28 cellular contexts compared by ENCODE assay signal in genomic region chr3:12932347-12932746, GRCh38.
DNase-seq lines count a peak whose midpoint lies in the region; ATAC-seq, FAIRE-seq and TF ChIP-seq lines count a peak whose summit lies in the region.
"Had no signal": no experiment of that assay in that cellular context is flagged by ENCODE, and none has a peak within 500 bp of the region (broad histone marks: within the 10 kb centered on the region; RNA-seq: fewer than 3 reads in every experiment).

No MANE protein-coding gene starts in this region.

- peaks cover 10% of the 10 kb centered on the region for H3K36me3 Mint-ChIP-seq in activated T-helper 2 cell treated with anti-CD3 and anti-CD28 coated beads, Interferon-gamma antibody, Interleukin-2, Interleukin-4, amounts not matched to agents 10 μg/mL and 5 μg/mL and 100 μg/mL, durations not matched to agents 14 hours and 24 hours and 36 hours (ENCODE audit: low read depth)

- H3K27me3 Mint-ChIP-seq in activated T-helper 2 cell treated with anti-CD3 and anti-CD28 coated beads, Interferon-gamma antibody, Interleukin-2, Interleukin-4, amounts not matched to agents 10 μg/mL and 5 μg/mL and 100 μg/mL, durations not matched to agents 14 hours and 24 hours and 36 hours (ENCODE audit: low read depth), result no peaks in the 10 kb centered on the region
- H3K27me3 Mint-ChIP-seq: activated naive CD8-positive, alpha-beta T cell treated with anti-CD3 and anti-CD28 coated beads, Interleukin-2, amount 10 ng/mL, durations not matched to agents 7 days and 5 days; stimulated activated memory B cell treated with anti-CD40 and anti-IgM and Interleukin-4, amounts not matched to agents 10 μg/mL and 1 μg/mL and 100 μg/mL, for 72 hours had no signal

- H3K9ac ChIP-seq in BLaER1, result peak overlapping the region; percentile 25; the same call in 1 of the 2 replicates

- TF ChIP-seq CTCF in heart right ventricle (IDR thresholded peaks at IDR 0.05), result no peak
- no peak for TF ChIP-seq CTCF in retinal pigment epithelial cell (conservative IDR thresholded peaks at IDR 0.05; ENCODE audit: low read depth, low read length)

- 42 to 51% methylated on average over 10 of the region's 10 CpGs for WGBS in heart right ventricle, 2 donors

- H3K9me3 Mint-ChIP-seq in activated T-helper 2 cell treated with anti-CD3 and anti-CD28 coated beads, Interferon-gamma antibody, Interleukin-2, Interleukin-4, amounts not matched to agents 10 μg/mL and 5 μg/mL and 100 μg/mL, durations not matched to agents 14 hours and 24 hours and 36 hours, result no peaks in the 10 kb centered on the region
- H3K9me3 Mint-ChIP-seq: activated naive CD8-positive, alpha-beta T cell treated with anti-CD3 and anti-CD28 coated beads, Interleukin-2, amount 10 ng/mL, durations not matched to agents 7 days and 5 days; nephron progenitor cell; stimulated activated memory B cell treated with anti-CD40 and anti-IgM and Interleukin-4, amounts not matched to agents 10 μg/mL and 1 μg/mL and 100 μg/mL, for 72 hours had no signal

- H3K27ac Mint-ChIP-seq in activated T-helper 2 cell treated with anti-CD3 and anti-CD28 coated beads, Interferon-gamma antibody, Interleukin-2, Interleukin-4, amounts not matched to agents 10 μg/mL and 5 μg/mL and 100 μg/mL, durations not matched to agents 14 hours and 24 hours and 36 hours, result no peak overlapping the region
- H3K27ac Mint-ChIP-seq: activated naive CD8-positive, alpha-beta T cell treated with anti-CD3 and anti-CD28 coated beads, Interleukin-2, amount 10 ng/mL, durations not matched to agents 7 days and 5 days; nephron progenitor cell; stimulated activated memory B cell treated with anti-CD40 and anti-IgM and Interleukin-4, amounts not matched to agents 10 μg/mL and 1 μg/mL and 100 μg/mL, for 72 hours had no signal

- TF ChIP-seq POLR2A in H54 (IDR thresholded peaks at IDR 0.05; ENCODE audit: low read depth, low read length) (no peak), GM18505 (IDR thresholded peaks at IDR 0.05; ENCODE audit: borderline replicate concordance, extremely low read depth, insufficient read depth, insufficient read length) (no peak)

- H3K4me3 Mint-ChIP-seq in activated T-helper 2 cell treated with anti-CD3 and anti-CD28 coated beads, Interferon-gamma antibody, Interleukin-2, Interleukin-4, amounts not matched to agents 10 μg/mL and 5 μg/mL and 100 μg/mL, durations not matched to agents 14 hours and 24 hours and 36 hours (ENCODE audit: low read depth), result no peak overlapping the region
- H3K4me3 Mint-ChIP-seq: activated naive CD8-positive, alpha-beta T cell treated with anti-CD3 and anti-CD28 coated beads, Interleukin-2, amount 10 ng/mL, durations not matched to agents 7 days and 5 days; nephron progenitor cell; stimulated activated memory B cell treated with anti-CD40 and anti-IgM and Interleukin-4, amounts not matched to agents 10 μg/mL and 1 μg/mL and 100 μg/mL, for 72 hours had no signal

- H3K9me3 ChIP-seq in BLaER1, result no peaks in the 10 kb centered on the region
- no peaks in the 10 kb centered on the region for H3K9me3 ChIP-seq in heart right ventricle
- H3K9me3 ChIP-seq: BE2C, body of pancreas, left lung, transverse colon had no signal

- no peak overlapping the region for H3K4me3 ChIP-seq in BLaER1
- no peak overlapping the region for H3K4me3 ChIP-seq in heart right ventricle
- no peak overlapping the region for H3K4me3 ChIP-seq in retinal pigment epithelial cell (ENCODE audit: low read length)
- H3K4me3 ChIP-seq: body of pancreas, left lung, transverse colon had no signal

- H3K27ac ChIP-seq in BLaER1 (0 out of 2 replicates have a peak overlapping the region, but pooled peaks have one; percentile 14), caudate nucleus (ENCODE audit: low read depth, low read length) (peak overlapping the region; percentile 52), heart right ventricle (peak overlapping the region in 9 of 10 donors; percentile 72 to 91 (median 86))
- H3K27ac ChIP-seq: body of pancreas, left lung had no signal

- peak overlapping the region; percentile 87 for H3K4me2 ChIP-seq in BLaER1

- ATAC-seq in heart right ventricle (peak; percentile 22 to 80 (median 62)), GM18505 (IDR thresholded peaks at IDR 0.05; ENCODE audit: unreplicated experiment) (no peak)
- ATAC-seq: body of pancreas; left lung; stimulated activated memory B cell treated with anti-CD40 and anti-IgM and Interleukin-4, amounts not matched to agents 10 μg/mL and 1 μg/mL and 100 μg/mL, for 72 hours had no signal

- H3K36me3 ChIP-seq in BLaER1 (peaks cover 100% of the 10 kb centered on the region), heart right ventricle (peaks cover 0 to 95% (median 12%) of the 10 kb centered on the region in 9 donors)

- no peak for FAIRE-seq in H54 (lab: Jason Lieb, UNC)
- FAIRE-seq: A204.1, endometrium, small intestine, TTC549 had no signal

- no peaks in the 10 kb centered on the region for H3K27me3 ChIP-seq in BLaER1
- H3K27me3 ChIP-seq in heart right ventricle, result no peaks in the 10 kb centered on the region
- H3K27me3 ChIP-seq: BE2C, body of pancreas, left lung, transverse colon had no signal

- peaks cover 99% of the 10 kb centered on the region for H3K4me1 ChIP-seq in BLaER1
- peaks cover 51 to 93% (median 66%) of the 10 kb centered on the region in 9 donors for H3K4me1 ChIP-seq in heart right ventricle
- H3K4me1 ChIP-seq: BE2C had no signal

- no peaks in the 10 kb centered on the region for H3K4me1 Mint-ChIP-seq in activated T-helper 2 cell treated with anti-CD3 and anti-CD28 coated beads, Interferon-gamma antibody, Interleukin-2, Interleukin-4, amounts not matched to agents 10 μg/mL and 5 μg/mL and 100 μg/mL, durations not matched to agents 14 hours and 24 hours and 36 hours (ENCODE audit: low read depth)

- H4K20me1 ChIP-seq in BLaER1, result peaks cover 100% of the 10 kb centered on the region

- intact Hi-C loops in heart right ventricle (cut with DNase I), result loop anchor here in 7 of 10 donors (5.0 to 10.0 kb wide), 4 partner anchors 35 to 55 kb away; no protein-coding TSS in a partner anchor
- intact Hi-C loops in activated T-helper 2 cell treated with anti-CD3 and anti-CD28 coated beads, Interferon-gamma antibody, Interleukin-2, Interleukin-4, amounts not matched to agents 10 μg/mL and 5 μg/mL and 100 μg/mL, durations not matched to agents 14 hours and 24 hours and 36 hours (cut with micrococcal nuclease), result no loop called here

- DNase-seq in caudate nucleus (lab: John Stamatoyannopoulos, UW) (peak in 8 of 61 donors; percentile 16 to 62 (median 30)), heart right ventricle (peak; percentile 66), retinal pigment epithelial cell (ENCODE audit: low read depth) (peak; percentile 72), H54 (ENCODE audit: insufficient read length, low spot score) (no peak), NCI-H1105 treated with DMSO at 0.1 percent for 48 hours (lab: John Stamatoyannopoulos, UW) (no peak)
- no peak for DNase-seq in activated T-helper 2 cell treated with anti-CD3 and anti-CD28 coated beads, Interferon-gamma antibody, Interleukin-2, Interleukin-4, amounts not matched to agents 10 μg/mL and 5 μg/mL and 100 μg/mL, durations not matched to agents 14 hours and 24 hours and 36 hours (ENCODE audit: low spot score)
- DNase-seq: activated CD4-positive, alpha-beta T cell treated with anti-CD3 and anti-CD28 coated beads for 4 hours; activated naive CD8-positive, alpha-beta T cell treated with anti-CD3 and anti-CD28 coated beads, Interleukin-2, amount 10 ng/mL, durations not matched to agents 7 days and 5 days; BE2C; body of pancreas; COR-L47; cortex of kidney; left lung; midbrain; NCI-H1092; NCI-H2029; NCI-H2227 treated with DMSO at 0.1 percent for 48 hours; nephron progenitor cell; OCI-M1; small intestine; stimulated activated CD4-positive, alpha-beta T cell treated with anti-CD3 and anti-CD28 coated beads, Interleukin-2, amount 100 ng/mL, for 24 hours; transverse colon had no signal

Comparison
In these comparisons a context has a peak if more than half of its experiments do, and no peak if none do; other contexts are left out.
1. H3K27ac ChIP-seq: peak in every context shown above with its lines; median percentile 86 in heart right ventricle; 52 in caudate nucleus; 14 in BLaER1.
2. DNase-seq: peak in heart right ventricle (2 of 2) and retinal pigment epithelial cell (single experiment); none in H54 (single experiment), activated T-helper 2 cell treated with anti-CD3 and anti-CD28 coated beads, Interferon-gamma antibody, Interleukin-2, Interleukin-4, amounts not matched to agents 10 μg/mL and 5 μg/mL and 100 μg/mL, durations not matched to agents 14 hours and 24 hours and 36 hours (single experiment) and NCI-H1105 treated with DMSO at 0.1 percent for 48 hours (single experiment).